2 cellular contexts compared by ENCODE assay signal in the genomic region with DNA sequence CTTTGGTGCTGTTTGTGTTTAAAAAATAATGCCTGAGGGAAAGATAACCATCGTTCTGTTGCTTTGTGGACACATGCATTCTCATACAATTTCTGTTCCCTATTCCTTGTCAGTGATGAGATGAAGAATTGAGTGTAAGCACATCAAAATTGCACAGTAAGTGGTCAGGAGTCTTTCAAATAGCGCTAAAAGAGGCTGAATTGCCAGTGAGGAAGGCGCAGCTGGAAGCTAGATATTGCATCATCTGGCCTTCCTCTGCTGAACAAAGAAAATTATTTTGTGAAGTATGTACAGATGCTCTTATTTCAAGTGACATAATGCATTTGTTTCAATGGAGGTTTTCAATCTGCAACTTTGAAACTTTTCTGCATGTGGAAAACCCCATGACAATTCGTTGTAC.
TF ChIP-seq lines count a peak whose summit lies in the region.

No MANE protein-coding gene starts in this region.

TF ChIP-seq in SK-N-SH, 30 proteins besides CTCF, POLR2A, EP300 and RAD21 (continued from another document):
- no peak for TF ChIP-seq MAX (IDR thresholded peaks at IDR 0.05; ENCODE audit: low read depth)
- no peak for TF ChIP-seq SIN3A (IDR thresholded peaks at IDR 0.05; ENCODE audit: borderline replicate concordance, low read depth, low read length)
- no peak for TF ChIP-seq REST (IDR thresholded peaks at IDR 0.05; ENCODE audit: low read depth, low read length)
- no peak for TF ChIP-seq FOSL2 (IDR thresholded peaks at IDR 0.05; ENCODE audit: borderline replicate concordance, low read depth)
- no peak for TF ChIP-seq GABPA (IDR thresholded peaks at IDR 0.05; ENCODE audit: low read depth)
- no peak for TF ChIP-seq ELF1 (IDR thresholded peaks at IDR 0.05)
- no peak for TF ChIP-seq GATA2 (CRISPR knock-in tag; IDR thresholded peaks at IDR 0.05)
- TF ChIP-seq SMC3 (IDR thresholded peaks at IDR 0.05; ENCODE audit: low read depth, low read length): no peak
- TF ChIP-seq FOXM1 (IDR thresholded peaks at IDR 0.05; ENCODE audit: low read depth): no peak
- TF ChIP-seq NRF1 (IDR thresholded peaks at IDR 0.05; ENCODE audit: low read depth, low read length): no peak
- TF ChIP-seq FOXJ3 (CRISPR knock-in tag; IDR thresholded peaks at IDR 0.05): no peak
- TF ChIP-seq, protein P1, sequence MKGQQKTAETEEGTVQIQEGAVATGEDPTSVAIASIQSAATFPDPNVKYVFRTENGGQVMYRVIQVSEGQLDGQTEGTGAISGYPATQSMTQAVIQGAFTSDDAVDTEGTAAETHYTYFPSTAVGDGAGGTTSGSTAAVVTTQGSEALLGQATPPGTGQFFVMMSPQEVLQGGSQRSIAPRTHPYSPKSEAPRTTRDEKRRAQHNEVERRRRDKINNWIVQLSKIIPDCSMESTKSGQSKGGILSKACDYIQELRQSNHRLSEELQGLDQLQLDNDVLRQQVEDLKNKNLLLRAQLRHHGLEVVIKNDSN (IDR thresholded peaks at IDR 0.05; ENCODE audit: borderline replicate concordance, low read depth): no peak

TF ChIP-seq in SK-N-SH treated with all-trans-retinoic acid at 6 μM for 48 hours, 23 proteins besides CTCF, POLR2A, EP300 and RAD21 (continued from another document):
- no peak for TF ChIP-seq CSRNP3 (CRISPR knock-in tag; IDR thresholded peaks at IDR 0.05)
- no peak for TF ChIP-seq ZFP30 (CRISPR knock-in tag; IDR thresholded peaks at IDR 0.05)
- no peak for TF ChIP-seq TCF4 (CRISPR knock-in tag; IDR thresholded peaks at IDR 0.05; ENCODE audit: borderline replicate concordance)
- TF ChIP-seq BACH2 (CRISPR knock-in tag; IDR thresholded peaks at IDR 0.05; ENCODE audit: borderline replicate concordance): no peak
- no peak for TF ChIP-seq PATZ1 (CRISPR knock-in tag; IDR thresholded peaks at IDR 0.05; ENCODE audit: borderline replicate concordance)
- TF ChIP-seq RARB (CRISPR knock-in tag; IDR thresholded peaks at IDR 0.05): no peak
- TF ChIP-seq ZNF70 (CRISPR knock-in tag; IDR thresholded peaks at IDR 0.05): no peak
- no peak for TF ChIP-seq ISL1 (CRISPR knock-in tag; IDR thresholded peaks at IDR 0.05)
- TF ChIP-seq ZFP3 (CRISPR knock-in tag; IDR thresholded peaks at IDR 0.05): no peak
- TF ChIP-seq OSR1 (CRISPR knock-in tag; IDR thresholded peaks at IDR 0.05): no peak
- no peak for TF ChIP-seq ZNF8 (CRISPR knock-in tag; IDR thresholded peaks at IDR 0.05)
- no peak for TF ChIP-seq TSHZ2 (CRISPR knock-in tag; IDR thresholded peaks at IDR 0.05)
- TF ChIP-seq GLIS3 (CRISPR knock-in tag; IDR thresholded peaks at IDR 0.05): no peak
- TF ChIP-seq ESRRG (CRISPR knock-in tag; IDR thresholded peaks at IDR 0.05): no peak
TF ChIP-seq in SK-N-SH treated with all-trans-retinoic acid at 6 μM for 48 hours: peak in this region for 0.
